ENCODE assay signal across 10 cellular contexts in the genomic region with DNA sequence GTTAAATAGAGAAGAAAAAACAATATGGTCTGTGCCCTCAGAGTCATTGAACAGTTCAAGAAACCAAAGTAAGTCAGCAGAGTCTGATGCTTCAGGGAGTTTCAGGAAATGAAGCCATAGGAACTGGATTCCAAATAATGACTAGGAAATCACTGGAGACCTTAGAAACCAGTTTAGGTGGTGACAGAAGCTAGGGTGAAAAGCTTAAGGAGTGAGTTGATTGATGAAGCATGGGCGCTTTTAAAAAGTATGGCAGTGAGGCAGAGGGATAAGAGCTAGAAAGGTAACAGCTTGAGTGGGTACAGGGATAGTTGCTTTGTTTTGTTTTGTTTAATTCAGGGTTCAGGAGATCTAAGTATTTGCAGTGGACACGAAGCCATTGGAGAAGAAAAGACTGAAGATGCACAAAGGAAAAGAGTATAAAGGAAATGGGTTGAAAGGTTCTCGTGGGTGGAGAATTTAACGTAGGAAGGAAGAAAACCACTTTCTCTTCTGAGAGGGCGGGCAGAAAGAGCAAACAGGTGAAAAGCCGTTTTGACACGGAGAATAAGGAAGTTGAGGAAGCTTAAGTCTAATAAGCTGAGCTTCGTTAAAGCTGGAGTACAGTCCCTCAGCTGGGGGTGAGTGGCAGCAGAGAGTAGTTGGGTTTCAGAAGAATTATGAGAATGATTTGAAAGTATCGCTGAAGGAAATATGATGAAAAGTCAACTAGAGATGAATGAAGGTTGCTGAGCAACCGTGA. TPM values are rescaled to one million over a fixed set of nuclear protein-coding genes. Genes with fewer than 3 reads are reported as not detected.
DNase-seq lines count a peak whose midpoint lies in the region; ATAC-seq and TF ChIP-seq lines count a peak whose summit lies in the region.
"Had no signal": no experiment of that assay in that cellular context is flagged by ENCODE, and none has a peak within 500 bp of the region (broad histone marks: within the 10 kb centered on the region; RNA-seq: fewer than 3 reads in every experiment).

No MANE protein-coding gene starts in this region.

- no peaks in the 10 kb centered on the region for H3K27me3 Mint-ChIP-seq in activated T-helper 17 cell treated with anti-CD3 and anti-CD28 coated beads, Interleukin-2, amount 50 U/mL, for 72 hours
- H3K27me3 Mint-ChIP-seq in naive B cell, result no peaks in the 10 kb centered on the region

- H3K4me3 Mint-ChIP-seq in activated T-helper 17 cell treated with anti-CD3 and anti-CD28 coated beads, Interleukin-2, amount 50 U/mL, for 72 hours, result peak overlapping the region; percentile 79
- peak overlapping the region; percentile 67 to 92 (median 88) for H3K4me3 Mint-ChIP-seq in naive B cell

- peaks cover 0 to 7% (median 0%) of the 10 kb centered on the region in 4 donors for H3K4me1 ChIP-seq in right lobe of liver

- H3K36me3 ChIP-seq in KOPT-K1 (ENCODE audit: insufficient read depth, low read length) (no peaks in the 10 kb centered on the region), right lobe of liver (no peaks in the 10 kb centered on the region)
- H3K36me3 ChIP-seq: ovary had no signal

- peak overlapping the region; percentile 70 for H3K27ac ChIP-seq in KOPT-K1 (ENCODE audit: low read depth, low read length, poor library complexity, severe bottlenecking)
- no peak overlapping the region for H3K27ac ChIP-seq in right lobe of liver
- H3K27ac ChIP-seq: ovary had no signal

- DNase-seq in GF-D8 (lab: John Stamatoyannopoulos, UW), result peak; percentile 49
- peak; percentile 69 for DNase-seq in naive B cell
- DNase-seq in anterior cingulate cortex (lab: John Stamatoyannopoulos, UW), result no peak
- no peak for DNase-seq in right lobe of liver
- DNase-seq: activated CD8-positive, alpha-beta memory T cell treated with anti-CD3 and anti-CD28 coated beads, Interleukin-2, amount 50 U/mL, for 4 hours; ovary had no signal

- no peak overlapping the region for H3K4me3 ChIP-seq in right lobe of liver
- H3K4me3 ChIP-seq: ovary had no signal

- intact Hi-C loops in right lobe of liver (cut with DNase I), result no loop called here

- no peak for TF ChIP-seq CTCF in right lobe of liver (IDR thresholded peaks at IDR 0.05)

- H3K9me3 ChIP-seq in KOPT-K1 (ENCODE audit: insufficient read depth, low read length, poor library complexity, severe bottlenecking), result no peaks in the 10 kb centered on the region
- H3K9me3 ChIP-seq in right lobe of liver, result no peaks in the 10 kb centered on the region
- H3K9me3 ChIP-seq: ovary had no signal

- peak; percentile 88 for ATAC-seq in activated T-helper 17 cell treated with anti-CD3 and anti-CD28 coated beads, Interleukin-2, amount 50 U/mL, for 72 hours (replicated peaks)
- ATAC-seq in naive B cell (ENCODE audit: low read depth in 2 of 2) (peak; percentile 98), HG02798 (IDR thresholded peaks at IDR 0.05; ENCODE audit: poor library complexity, unreplicated experiment) (no peak), right lobe of liver (no peak), HG03175 (IDR thresholded peaks at IDR 0.05; ENCODE audit: unreplicated experiment) (no peak)

- no peaks in the 10 kb centered on the region for H3K36me3 Mint-ChIP-seq in activated T-helper 17 cell treated with anti-CD3 and anti-CD28 coated beads, Interleukin-2, amount 50 U/mL, for 72 hours (ENCODE audit: low read depth)
- peaks cover 8 to 16% of the 10 kb centered on the region in 2 donors for H3K36me3 Mint-ChIP-seq in naive B cell

- no peaks in the 10 kb centered on the region for H3K9me3 Mint-ChIP-seq in activated T-helper 17 cell treated with anti-CD3 and anti-CD28 coated beads, Interleukin-2, amount 50 U/mL, for 72 hours
- no peaks in the 10 kb centered on the region for H3K9me3 Mint-ChIP-seq in naive B cell

- WGBS in right lobe of liver (ENCODE audit: insufficient coverage, low coverage, low lambda C conversion rate, missing lambda C conversion rate), result 47% methylated on average over 10 of the region's 10 CpGs

- H3K4me1 Mint-ChIP-seq in activated T-helper 17 cell treated with anti-CD3 and anti-CD28 coated beads, Interleukin-2, amount 50 U/mL, for 72 hours, result peaks cover 37% of the 10 kb centered on the region
- H3K4me1 Mint-ChIP-seq in naive B cell, result peaks cover 57 to 74% (median 61%) of the 10 kb centered on the region in 3 donors

- H3K27me3 ChIP-seq in right lobe of liver, result no peaks in the 10 kb centered on the region
- H3K27me3 ChIP-seq: ovary had no signal

- TF ChIP-seq POLR2A in right lobe of liver (IDR thresholded peaks at IDR 0.05), result no peak

- peak overlapping the region; percentile 62 for H3K27ac Mint-ChIP-seq in activated T-helper 17 cell treated with anti-CD3 and anti-CD28 coated beads, Interleukin-2, amount 50 U/mL, for 72 hours
- peak overlapping the region; percentile 86 to 97 (median 94) for H3K27ac Mint-ChIP-seq in naive B cell

RNA-seq across cellular contexts. Expression of gene SGSM3, which starts 14.8 kb away (rescaled TPM):
- 10 to 100 TPM; 39.7 to 41.8 TPM for total RNA-seq in activated T-helper 17 cell treated with anti-CD3 and anti-CD28 coated beads, Interleukin-2, amount 50 U/mL, for 72 hours
- polyA plus RNA-seq in naive B cell (ENCODE audit: low read depth in 6 of 6), result 10 to 100 TPM; 62.8 to 91.0 (median 75.8) TPM
- 10 to 100 TPM; 19.3 to 27.1 (median 25.8) TPM for total RNA-seq in right lobe of liver

RNA-seq across cellular contexts. Expression of gene ADSL, which starts 38.9 kb away (rescaled TPM):
- 100 to 1,000 TPM in 1 of 2 donors, 10 to 100 TPM in 1; 94.6 to 157 TPM for total RNA-seq in activated T-helper 17 cell treated with anti-CD3 and anti-CD28 coated beads, Interleukin-2, amount 50 U/mL, for 72 hours
- polyA plus RNA-seq in naive B cell (ENCODE audit: low read depth in 6 of 6), result 10 to 100 TPM; 44.4 to 73.3 (median 55.6) TPM
- total RNA-seq in right lobe of liver, result 10 to 100 TPM; 15.1 to 47.6 (median 24.9) TPM

Comparison
In these comparisons a context has a peak if more than half of its experiments do, and no peak if none do; other contexts are left out.
1. DNase-seq: peak in GF-D8 (single experiment) and naive B cell (single experiment); none in anterior cingulate cortex (0 of 58) and right lobe of liver (0 of 3).
2. ATAC-seq: peak in activated T-helper 17 cell treated with anti-CD3 and anti-CD28 coated beads, Interleukin-2, amount 50 U/mL, for 72 hours (single experiment) and naive B cell (2 of 2); none in HG02798 (single experiment), right lobe of liver (0 of 4) and HG03175 (single experiment).